16 cellular contexts compared by ENCODE assay signal in genomic region chr19:48518207-48518606, GRCh38. TPM values are rescaled to one million over a fixed set of nuclear protein-coding genes. Genes with fewer than 3 reads are reported as not detected.
DNase-seq lines count a peak whose midpoint lies in the region; ATAC-seq, FAIRE-seq and TF ChIP-seq lines count a peak whose summit lies in the region.
"Had no signal": no experiment of that assay in that cellular context is flagged by ENCODE, and none has a peak within 500 bp of the region (broad histone marks: within the 10 kb centered on the region; RNA-seq: fewer than 3 reads in every experiment).

No MANE protein-coding gene starts in this region.

- no peak overlapping the region for H3K9ac ChIP-seq in GM12878 (ENCODE audit: control insufficient read depth, insufficient read depth, low read length)
- H3K9ac ChIP-seq in neural progenitor cell, result no peak overlapping the region
- H3K9ac ChIP-seq: BLaER1 had no signal

- H4K20me1 ChIP-seq in GM12878 (ENCODE audit: control insufficient read depth, insufficient read depth), result no peaks in the 10 kb centered on the region
- H4K20me1 ChIP-seq in neural progenitor cell (ENCODE audit: low read depth), result no peaks in the 10 kb centered on the region
- H4K20me1 ChIP-seq: BLaER1 had no signal

- H3K9me3 Mint-ChIP-seq in activated naive CD4-positive, alpha-beta T cell treated with anti-CD3 and anti-CD28 coated beads, Interleukin-2, amount 50 U/mL, for 24 hours, result no peaks in the 10 kb centered on the region
- no peaks in the 10 kb centered on the region for H3K9me3 Mint-ChIP-seq in neural progenitor cell
- H3K9me3 Mint-ChIP-seq: CD8-positive, alpha-beta memory T cell had no signal

- no peak overlapping the region for H3K4me3 Mint-ChIP-seq in activated naive CD4-positive, alpha-beta T cell treated with anti-CD3 and anti-CD28 coated beads, Interleukin-2, amount 50 U/mL, for 24 hours
- peak overlapping the region; percentile 27 for H3K4me3 Mint-ChIP-seq in neural progenitor cell
- H3K4me3 Mint-ChIP-seq: CD8-positive, alpha-beta memory T cell had no signal

- RAD21 ChIA-PET in GM12878 (lab: Charles Lee; ENCODE audit: unreplicated experiment), result no interaction called here

- H3K4me2 ChIP-seq in GM12878 (ENCODE audit: control insufficient read depth, insufficient read depth), result no peak overlapping the region
- H3K4me2 ChIP-seq in neural progenitor cell, result no peak overlapping the region
- H3K4me2 ChIP-seq: BLaER1 had no signal

- no peak for FAIRE-seq in GM12878 (lab: Jason Lieb, UNC)
- FAIRE-seq: H54 had no signal

- peaks cover 5% of the 10 kb centered on the region for H3K4me1 Mint-ChIP-seq in activated naive CD4-positive, alpha-beta T cell treated with anti-CD3 and anti-CD28 coated beads, Interleukin-2, amount 50 U/mL, for 24 hours
- H3K4me1 Mint-ChIP-seq in neural progenitor cell, result peaks cover 26% of the 10 kb centered on the region

- H2AFZ ChIP-seq in GM12878 (ENCODE audit: control insufficient read depth, low read depth, low read length) (no peak overlapping the region), neural progenitor cell (replicated peaks) (no peak overlapping the region)

- in situ Hi-C loops in GM12878 (cut with MboI), result no loop called here

- ATAC-seq in GM12878, result no peak

- H3K4me3 ChIP-seq in GM12878, result no peak overlapping the region
- H3K4me3 ChIP-seq in neural progenitor cell, result no peak overlapping the region
- H3K4me3 ChIP-seq: BLaER1 had no signal

- POLR2A ChIA-PET in GM12878 (lab: Charles Lee), result no interaction called here

- no peak for TF ChIP-seq RAD21 in GM12878 (IDR thresholded peaks at IDR 0.05; ENCODE audit: insufficient read depth, low read depth, low read length)

- intact Hi-C loops in GM12878 (cut with micrococcal nuclease; ENCODE audit: unreplicated experiment), result no loop called here

- peaks cover 11% of the 10 kb centered on the region for H3F3A ChIP-seq in neural progenitor cell (ENCODE audit: low read depth)

- SMC1A ChIA-PET in GM12878 (lab: Charles Lee; ENCODE audit: uncharacterized antibody, unreplicated experiment), result interaction anchor here (0.6 kb wide), 1 partner anchor 40 kb away, joined by 3 read pairs; no protein-coding TSS in a partner anchor

- H3K27me3 ChIP-seq in GM12878 (replicated peaks in 1 of 2; ENCODE audit: control insufficient read depth in 2 of 2, insufficient read depth in 2 of 2, low read length in 1 of 2) (no peaks in the 10 kb centered on the region), neural progenitor cell (peaks cover 4% of the 10 kb centered on the region)

- peak; percentile 10 for DNase-seq in DMS79 (lab: John Stamatoyannopoulos, UW)
- no peak for DNase-seq in DMS79 treated with DMSO at 0.1 percent for 48 hours (lab: John Stamatoyannopoulos, UW)
- no peak for DNase-seq in activated naive CD4-positive, alpha-beta T cell treated with anti-CD3 and anti-CD28 coated beads, Interleukin-2, amount 50 U/mL, for 16 hours
- no peak for DNase-seq in GM12878 (ENCODE audit: low read depth, low spot score)
- DNase-seq in neural progenitor cell (ENCODE audit: low spot score), result no peak
- no peak for DNase-seq in SKM-1 treated with dmso at 0.1 percent for 144 hours (lab: John Stamatoyannopoulos, UW; ENCODE audit: unreplicated experiment)
- no peak for DNase-seq in retina
- DNase-seq: 8988T; AML-193; CD8-positive, alpha-beta memory T cell; DND-41; GDM1; IMR-90 had no signal

- TF ChIP-seq EP300 in GM12878 (IDR thresholded peaks at IDR 0.05; ENCODE audit: borderline replicate concordance in 1 of 2, control insufficient read depth in 1 of 2, low read depth in 2 of 2, low read length in 2 of 2), result no peak

- peaks cover 13% of the 10 kb centered on the region for H3K4me1 ChIP-seq in GM12878 (ENCODE audit: control insufficient read depth, insufficient read depth, low read length)
- H3K4me1 ChIP-seq in neural progenitor cell, result no peaks in the 10 kb centered on the region

- no peaks in the 10 kb centered on the region for H3K79me2 ChIP-seq in GM12878 (ENCODE audit: control insufficient read depth, insufficient read depth, low read length)
- H3K79me2 ChIP-seq in neural progenitor cell (ENCODE audit: low read depth), result no peaks in the 10 kb centered on the region

- no TSS peak for BruUV-seq in GM12878 (replicated peaks; lab: Mats Ljungman, UMichigan)

- no peaks in the 10 kb centered on the region for H3K36me3 ChIP-seq in GM12878 (ENCODE audit: control insufficient read depth in 2 of 2, insufficient read depth in 2 of 2, low read length in 1 of 2)
- no peaks in the 10 kb centered on the region for H3K36me3 ChIP-seq in neural progenitor cell
- H3K36me3 ChIP-seq: BLaER1 had no signal

- CTCF ChIA-PET in GM12878 (lab: Yijun Ruan, JAX), result interaction anchor here (1.1 to 3.2 kb wide), 2 partner anchors 28 to 66 kb away, joined by 3 to 8 read pairs; no protein-coding TSS in a partner anchor

- H3K36me3 Mint-ChIP-seq in activated naive CD4-positive, alpha-beta T cell treated with anti-CD3 and anti-CD28 coated beads, Interleukin-2, amount 50 U/mL, for 24 hours, result no peaks in the 10 kb centered on the region
- H3K36me3 Mint-ChIP-seq in neural progenitor cell, result no peaks in the 10 kb centered on the region

- TF ChIP-seq CTCF in GM12878 (IDR thresholded peaks at IDR 0.05 in 2 of 3, conservative IDR thresholded peaks at IDR 0.05 in 1 of 3; ENCODE audit: control insufficient read depth in 2 of 3, extremely low read depth in 1 of 3, insufficient read depth in 1 of 3, low read depth in 3 of 3, low read length in 3 of 3) (no peak), neural progenitor cell (IDR thresholded peaks at IDR 0.05) (no peak)

- no peak for TF ChIP-seq POLR2A in GM12878 (IDR thresholded peaks at IDR 0.05; ENCODE audit: low read depth, low read length)

- H3K27ac Mint-ChIP-seq in activated naive CD4-positive, alpha-beta T cell treated with anti-CD3 and anti-CD28 coated beads, Interleukin-2, amount 50 U/mL, for 24 hours, result peak overlapping the region; percentile 8
- peak overlapping the region; percentile 62 for H3K27ac Mint-ChIP-seq in neural progenitor cell

- no peaks in the 10 kb centered on the region for H3K27me3 Mint-ChIP-seq in activated naive CD4-positive, alpha-beta T cell treated with anti-CD3 and anti-CD28 coated beads, Interleukin-2, amount 50 U/mL, for 24 hours
- H3K27me3 Mint-ChIP-seq in neural progenitor cell (ENCODE audit: insufficient read depth, low read depth), result peaks cover 5% of the 10 kb centered on the region
- H3K27me3 Mint-ChIP-seq: CD8-positive, alpha-beta memory T cell had no signal

- WGBS in GM12878 (ENCODE audit: insufficient coverage, insufficient replicate concordance, low lambda C conversion rate, missing lambda C conversion rate), result 86% methylated on average over 3 of the region's 3 CpGs

- H3K9me3 ChIP-seq in GM12878 (replicated peaks; ENCODE audit: control insufficient read depth, insufficient read depth, low read length) (no peaks in the 10 kb centered on the region), neural progenitor cell (ENCODE audit: low read depth) (no peaks in the 10 kb centered on the region)
- H3K9me3 ChIP-seq: BLaER1 had no signal

- H3K27ac ChIP-seq in GM12878 (ENCODE audit: control insufficient read depth, insufficient read depth) (no peak overlapping the region), neural progenitor cell (no peak overlapping the region)
- H3K27ac ChIP-seq: BLaER1 had no signal

RNA-seq across cellular contexts. Expression of gene LMTK3, which starts 6.6 kb away (rescaled TPM):
- 0.44 and 0.67 TPM in 2 replicates for total RNA-seq in GM12878 (2013; cell fraction: nucleolus; rRNA removed)
- total RNA-seq in GM12878 (2014; rRNA removed) (under 0.01 and 0.05 TPM in 2 replicates), GM12878 (2014; rRNA removed; fragmentation: Illumina TruSeq; extraction: Trizol) (0.04 TPM in 1 of 2 replicates, not detected in the other), GM12878 (2021) (0.28 and 0.51 TPM in 2 replicates), neural progenitor cell (ENCODE audit: low replicate concordance) (0.02 and 3.5 TPM in 2 replicates)
- polyA plus RNA-seq in GM12878 (2011; ENCODE audit: low read depth), result 0.07 TPM
- polyA plus RNA-seq in GM12878 (2011; rRNA removed) (0.05 TPM in 1 of 2 replicates, not detected in the other), GM12878 (2014; fragmentation: Illumina TruSeq; extraction: Trizol) (0.01 TPM in 1 of 2 replicates, not detected in the other), GM12878 (2014; fragmentation: Nextera tagmentation; extraction: Ambion mirVana) (not detected), GM12878 (2014; rRNA removed) (0.14 and 0.27 TPM in 2 replicates), GM12878 (2016; fragmentation: Nextera tagmentation; extraction: Ambion mirVana) (under 1 TPM in 1 of 2 experiments, not detected in 1; 0.03 TPM)
- 0.09 and 0.17 TPM in 2 replicates for polyA plus RNA-seq in GM12878 (2011; cell fraction: cytosol; rRNA removed)
- polyA plus RNA-seq in GM12878 (2011; cell fraction: nucleus; rRNA removed), result 0.16 and 0.37 TPM in 2 replicates
- 0.52 and 0.73 TPM in 2 replicates for polyA plus RNA-seq in GM12878 (2012)
- polyA minus RNA-seq in GM12878 (2011; rRNA and poly(A)+ RNA removed), result 0.10 TPM in 1 of 2 replicates, not detected in the other
- 0.21 TPM in 1 of 2 replicates, not detected in the other for polyA minus RNA-seq in GM12878 (2011; cell fraction: cytosol; rRNA and poly(A)+ RNA removed)
- polyA minus RNA-seq in GM12878 (2011; cell fraction: nucleus; rRNA and poly(A)+ RNA removed), result under 0.01 and 0.10 TPM in 2 replicates
- polyA plus RNA-seq: CD8-positive, alpha-beta memory T cell had no signal

RNA-seq across cellular contexts. Expression of gene SULT2B1, which starts 33.8 kb away (rescaled TPM):
- not detected in 2 replicates for total RNA-seq in GM12878 (2013; cell fraction: nucleolus; rRNA removed)
- not detected in 2 replicates for total RNA-seq in GM12878 (2014; rRNA removed)
- total RNA-seq in GM12878 (2014; rRNA removed; fragmentation: Illumina TruSeq; extraction: Trizol), result not detected in 2 replicates
- total RNA-seq in GM12878 (2021), result 0.16 TPM in 1 of 2 replicates, not detected in the other
- not detected for polyA plus RNA-seq in GM12878 (2011; ENCODE audit: low read depth)
- polyA plus RNA-seq in GM12878 (2011; rRNA removed), result not detected in 2 replicates
- polyA plus RNA-seq in GM12878 (2011; cell fraction: cytosol; rRNA removed), result not detected in 2 replicates
- not detected in 2 replicates for polyA plus RNA-seq in GM12878 (2011; cell fraction: nucleus; rRNA removed)
- polyA plus RNA-seq in GM12878 (2012), result 0.11 and 0.22 TPM in 2 replicates
- not detected in 2 replicates for polyA plus RNA-seq in GM12878 (2014; fragmentation: Illumina TruSeq; extraction: Trizol)
- not detected for polyA plus RNA-seq in GM12878 (2014; fragmentation: Nextera tagmentation; extraction: Ambion mirVana)
- 0.23 TPM in 1 of 2 replicates, not detected in the other for polyA plus RNA-seq in GM12878 (2014; rRNA removed)
- under 1 TPM; 0.11 to 0.14 TPM for polyA plus RNA-seq in GM12878 (2016; fragmentation: Nextera tagmentation; extraction: Ambion mirVana)
- polyA minus RNA-seq in GM12878 (2011; rRNA and poly(A)+ RNA removed), result not detected in 2 replicates
- polyA minus RNA-seq in GM12878 (2011; cell fraction: cytosol; rRNA and poly(A)+ RNA removed), result not detected in 2 replicates
- not detected in 2 replicates for polyA minus RNA-seq in GM12878 (2011; cell fraction: nucleus; rRNA and poly(A)+ RNA removed)
- 1.6 TPM in 1 of 2 replicates, not detected in the other for total RNA-seq in neural progenitor cell (ENCODE audit: low replicate concordance)
- total RNA-seq: CD8-positive, alpha-beta memory T cell; IMR-90 had no signal
- polyA plus RNA-seq: CD8-positive, alpha-beta memory T cell had no signal

RNA-seq across cellular contexts. Expression of gene CYTH2, which starts 49.0 kb away (rescaled TPM):
- 43.7 and 54.0 TPM in 2 replicates for total RNA-seq in GM12878 (2013; cell fraction: nucleolus; rRNA removed)
- 18.5 and 24.6 TPM in 2 replicates for total RNA-seq in GM12878 (2014; rRNA removed)
- total RNA-seq in GM12878 (2014; rRNA removed; fragmentation: Illumina TruSeq; extraction: Trizol), result 11.0 and 13.9 TPM in 2 replicates
- total RNA-seq in GM12878 (2021), result 28.2 and 29.9 TPM in 2 replicates
- 13.5 TPM for polyA plus RNA-seq in GM12878 (2011; ENCODE audit: low read depth)
- polyA plus RNA-seq in GM12878 (2011; rRNA removed), result 16.0 and 26.4 TPM in 2 replicates
- polyA plus RNA-seq in GM12878 (2011; cell fraction: cytosol; rRNA removed), result 29.0 and 32.3 TPM in 2 replicates
- 58.9 and 66.4 TPM in 2 replicates for polyA plus RNA-seq in GM12878 (2011; cell fraction: nucleus; rRNA removed)
- polyA plus RNA-seq in GM12878 (2012), result 21.4 and 25.9 TPM in 2 replicates
- polyA plus RNA-seq in GM12878 (2014; fragmentation: Illumina TruSeq; extraction: Trizol), result 8.6 and 18.8 TPM in 2 replicates
- polyA plus RNA-seq in GM12878 (2014; fragmentation: Nextera tagmentation; extraction: Ambion mirVana), result 1 to 10 TPM; 1.3 to 1.6 TPM
- 26.6 and 28.7 TPM in 2 replicates for polyA plus RNA-seq in GM12878 (2014; rRNA removed)
- 10 to 100 TPM; 25.6 to 31.9 TPM for polyA plus RNA-seq in GM12878 (2016; fragmentation: Nextera tagmentation; extraction: Ambion mirVana)
- 21.4 and 34.4 TPM in 2 replicates for polyA minus RNA-seq in GM12878 (2011; rRNA and poly(A)+ RNA removed)
- 7.7 and 7.9 TPM in 2 replicates for polyA minus RNA-seq in GM12878 (2011; cell fraction: cytosol; rRNA and poly(A)+ RNA removed)
- polyA minus RNA-seq in GM12878 (2011; cell fraction: nucleus; rRNA and poly(A)+ RNA removed), result 17.8 and 26.8 TPM in 2 replicates
- 50.3 and 107 TPM in 2 replicates for total RNA-seq in neural progenitor cell (ENCODE audit: low replicate concordance)
